9 cellular contexts compared by ENCODE assay signal in genomic region chr10:44063686-44064085, GRCh38.
"Had no signal": no experiment of that assay in that cellular context is flagged by ENCODE, and none has a peak within 500 bp of the region (broad histone marks: within the 10 kb centered on the region; RNA-seq: fewer than 3 reads in every experiment).

No MANE protein-coding gene starts in this region.

- H3K9me3 Mint-ChIP-seq: GM23338, H9, HFFc6 had no signal

- H3K36me3 ChIP-seq: HAP-1 had no signal

- H3K27ac ChIP-seq: GM23248 had no signal

- H3K27ac Mint-ChIP-seq: GM23338, H9, HFFc6 had no signal

- H2AFZ ChIP-seq: GM23248, GM23338 had no signal

- DNase-seq: GM23248, GOT3, H7, H9, HCEC 1CT, HFFc6 had no signal

- H3K4me1 Mint-ChIP-seq: GM23338 had no signal

- H3K9ac ChIP-seq: GM23248 had no signal

- H3K4me2 ChIP-seq: GM23338 had no signal

- H3K4me1 ChIP-seq: HAP-1 had no signal

- ATAC-seq: GM23338, HCT116 had no signal

- H3K4me3 Mint-ChIP-seq: GM23338, H9, HFFc6 had no signal

- H3K4me3 ChIP-seq: GM23248, GM23338, HAP-1 had no signal

- H3K9me3 ChIP-seq: HAP-1 had no signal
